20 cellular contexts compared by ENCODE assay signal in the genomic region with DNA sequence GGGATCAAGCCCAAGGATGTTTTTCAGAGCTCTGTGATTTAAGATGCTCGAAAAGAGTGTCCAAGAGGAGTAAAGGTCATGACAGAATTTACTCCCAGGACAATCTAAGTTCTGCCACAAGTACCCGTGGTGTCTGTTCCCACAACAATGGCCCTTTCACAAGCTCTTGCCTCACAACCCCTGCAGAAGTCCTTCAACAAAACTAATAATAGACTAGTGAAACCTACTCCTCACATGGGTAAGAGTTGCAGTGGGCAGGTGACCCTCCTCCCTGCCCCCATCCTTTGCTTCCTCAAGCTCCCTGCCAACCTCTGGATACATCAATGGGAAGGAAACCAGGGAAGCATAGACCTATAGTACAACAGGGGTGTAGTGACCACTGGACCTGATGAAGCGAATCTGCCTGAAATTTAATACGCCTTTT. TPM values are rescaled to one million over a fixed set of nuclear protein-coding genes. Genes with fewer than 3 reads are reported as not detected.
DNase-seq lines count a peak whose midpoint lies in the region; ATAC-seq, FAIRE-seq and TF ChIP-seq lines count a peak whose summit lies in the region.
"Had no signal": no experiment of that assay in that cellular context is flagged by ENCODE, and none has a peak within 500 bp of the region (broad histone marks: within the 10 kb centered on the region; RNA-seq: fewer than 3 reads in every experiment).

No MANE protein-coding gene starts in this region.

- no peaks in the 10 kb centered on the region for H3K9me3 ChIP-seq in H1 (ENCODE audit: insufficient read depth in 2 of 2, low read depth in 1 of 2, low read length in 1 of 2)
- H3K9me3 ChIP-seq in gastrocnemius medialis: no peaks in the 10 kb centered on the region
- H3K9me3 ChIP-seq in H9 (ENCODE audit: control insufficient read depth, low read depth, low read length): no peaks in the 10 kb centered on the region
- H3K9me3 ChIP-seq: mucosa of descending colon had no signal

- WGBS in H1 (ENCODE audit: extremely low coverage in 1 of 2, insufficient coverage in 1 of 2, insufficient read length in 1 of 2, insufficient replicate concordance in 2 of 2, low coverage in 1 of 2, low lambda C conversion rate in 2 of 2, missing lambda C conversion rate in 1 of 2), 2 experiments: 86% methylated on average over 4 of the region's 4 CpGs; no CpG with 5 or more reads in 1 of the 2 experiments
- WGBS in H9 (ENCODE audit: extremely low coverage, insufficient read length, low lambda C conversion rate): no CpG with 5 or more reads among the region's 4 CpGs

- no peak for TF ChIP-seq RAD21 in H1 (IDR thresholded peaks at IDR 0.05 in 1 of 2, conservative IDR thresholded peaks at IDR 0.05 in 1 of 2; ENCODE audit: low read depth in 2 of 2, low read length in 2 of 2)

- H3K23ac ChIP-seq in H1 (ENCODE audit: insufficient read length) (no peak overlapping the region), H9 (ENCODE audit: insufficient read length, low read depth, low read length) (no peak overlapping the region)

- no peak overlapping the region for H3K4ac ChIP-seq in H1 (replicated peaks; ENCODE audit: insufficient read length, low read depth, low read length)
- no peak overlapping the region for H3K4ac ChIP-seq in H9 (ENCODE audit: low read depth, low read length)

- no peak for TF ChIP-seq CTCF in H1 (IDR thresholded peaks at IDR 0.05; ENCODE audit: control extremely low read depth in 1 of 3, insufficient read depth in 1 of 3, low read depth in 1 of 3, low read length in 3 of 3)
- no peak for TF ChIP-seq CTCF in gastrocnemius medialis (IDR thresholded peaks at IDR 0.05 in 4 of 5, conservative IDR thresholded peaks at IDR 0.05 in 1 of 5)
- no peak for TF ChIP-seq CTCF in H9 (conservative IDR thresholded peaks at IDR 0.05)

- peaks cover 20% of the 10 kb centered on the region for H3K36me3 Mint-ChIP-seq in activated naive CD4-positive, alpha-beta T cell treated with anti-CD3 and anti-CD28 coated beads, Interleukin-2, amount 50 U/mL, for 24 hours
- peaks cover 82% of the 10 kb centered on the region for H3K36me3 Mint-ChIP-seq in activated naive CD4-positive, alpha-beta T cell treated with anti-CD3 and anti-CD28 coated beads, Interleukin-2, amount 10 ng/mL, durations not matched to agents 7 days and 5 days
- H3K36me3 Mint-ChIP-seq in H9 (ENCODE audit: insufficient read depth in 1 of 3, low read depth in 3 of 3): peaks cover 34 to 92% (median 57%) of the 10 kb centered on the region in 3 experiments

- no peak overlapping the region for H3T11ph ChIP-seq in H9 (ENCODE audit: low read length)

- peaks cover 0 to 6% of the 10 kb centered on the region in 2 experiments for H4K20me1 ChIP-seq in H1 (replicated peaks in 1 of 2; ENCODE audit: control insufficient read depth in 1 of 2, insufficient read depth in 2 of 2, low read length in 2 of 2)
- no peaks in the 10 kb centered on the region for H4K20me1 ChIP-seq in H9 (ENCODE audit: control insufficient read depth, insufficient read depth, insufficient read length)

- no peaks in the 10 kb centered on the region for H3K4me1 ChIP-seq in H1 (replicated peaks in 1 of 4; ENCODE audit: control insufficient read depth in 3 of 4, insufficient read depth in 4 of 4, low read length in 3 of 4)
- peaks cover 6 to 10% of the 10 kb centered on the region in 2 donors for H3K4me1 ChIP-seq in gastrocnemius medialis
- no peaks in the 10 kb centered on the region for H3K4me1 ChIP-seq in H9 (ENCODE audit: insufficient read depth, low read length)

- no peak overlapping the region for H4K8ac ChIP-seq in H1 (ENCODE audit: extremely low read depth, insufficient read depth, low read length)
- no peak overlapping the region for H4K8ac ChIP-seq in H9 (replicated peaks; ENCODE audit: insufficient read length, low read depth, low read length)

- H3K4me2 ChIP-seq in H1 (ENCODE audit: insufficient read depth in 1 of 2, low read depth in 2 of 2, low read length in 2 of 2): no peak overlapping the region
- H3K4me2 ChIP-seq in H9 (ENCODE audit: insufficient read depth, insufficient read length, low read length): no peak overlapping the region

- H2BK12ac ChIP-seq in H1 (ENCODE audit: low read depth, low read length): no peak overlapping the region
- H2BK12ac ChIP-seq in H9 (ENCODE audit: insufficient read length, low read depth, low read length): no peak overlapping the region

- no peak overlapping the region for H3K18ac ChIP-seq in H1 (ENCODE audit: extremely low read depth, low read length)
- no peak overlapping the region for H3K18ac ChIP-seq in H9 (ENCODE audit: insufficient read length, low read depth, low read length)

- H3K14ac ChIP-seq in H1 (ENCODE audit: insufficient read length) (no peak overlapping the region), H9 (ENCODE audit: insufficient read depth, low read length) (no peak overlapping the region)

- no peak for FAIRE-seq in H1 (lab: Jason Lieb, UNC)
- FAIRE-seq: TTC549, urothelium cell line had no signal

- H4K91ac ChIP-seq in H1 (replicated peaks; ENCODE audit: insufficient read length, low read length) (no peak overlapping the region), H9 (ENCODE audit: insufficient read length, low read depth, low read length) (no peak overlapping the region)

- H3K27ac ChIP-seq in H1 (ENCODE audit: low read depth, low read length) (no peak overlapping the region), gastrocnemius medialis (peak overlapping the region; percentile 79 to 87 (median 84)), H9 (ENCODE audit: insufficient read length, low read depth, low read length) (no peak overlapping the region)

- no peak for TF ChIP-seq EP300 in H1 (IDR thresholded peaks at IDR 0.05; ENCODE audit: borderline replicate concordance in 1 of 2, low read depth in 2 of 2, low read length in 2 of 2)

- H3K23me2 ChIP-seq in H1 (ENCODE audit: low read depth, low read length): no peaks in the 10 kb centered on the region
- H3K23me2 ChIP-seq in H9 (ENCODE audit: insufficient read length, low read depth, low read length, poor library complexity, severe bottlenecking): no peaks in the 10 kb centered on the region

- no peak overlapping the region for H2BK5ac ChIP-seq in H1 (ENCODE audit: low read depth, low read length)
- no peak overlapping the region for H2BK5ac ChIP-seq in H9 (ENCODE audit: insufficient read length, low read length)

- TF ChIP-seq POLR2A in H1 (IDR thresholded peaks at IDR 0.05; ENCODE audit: control extremely low read depth in 1 of 2, low read depth in 2 of 2, low read length in 2 of 2): peak in 1 of 2 experiments; percentile 41
- no peak for TF ChIP-seq POLR2A in gastrocnemius medialis (IDR thresholded peaks at IDR 0.05)

- in situ Hi-C loops in gastrocnemius medialis (cut with MboI; ENCODE audit: low sequenced_read_pairs in 4 of 4): no loop called here

- no peak overlapping the region for H4K5ac ChIP-seq in H1 (ENCODE audit: insufficient read length, low read depth, low read length)
- no peak overlapping the region for H4K5ac ChIP-seq in H9 (ENCODE audit: insufficient read length, low read depth, low read length)

- H2BK15ac ChIP-seq in H1 (ENCODE audit: low read length) (no peak overlapping the region), H9 (ENCODE audit: low read depth, low read length) (no peak overlapping the region)

- H3K4me1 Mint-ChIP-seq in activated naive CD4-positive, alpha-beta T cell treated with anti-CD3 and anti-CD28 coated beads, Interleukin-2, amount 50 U/mL, for 24 hours: peaks cover 11% of the 10 kb centered on the region
- no peaks in the 10 kb centered on the region for H3K4me1 Mint-ChIP-seq in activated naive CD4-positive, alpha-beta T cell treated with anti-CD3 and anti-CD28 coated beads, Interleukin-2, amount 10 ng/mL, durations not matched to agents 7 days and 5 days
- peaks cover 3 to 4% of the 10 kb centered on the region in 2 experiments; a peak in 1 of 4 replicates for H3K4me1 Mint-ChIP-seq in H9

- no peak overlapping the region for H3K9ac ChIP-seq in H1 (replicated peaks in 1 of 4; ENCODE audit: extremely low read depth in 1 of 4, low read depth in 3 of 4, low read length in 3 of 4)
- H3K9ac ChIP-seq in H9 (ENCODE audit: extremely low read depth, insufficient read length, low read length): no peak overlapping the region

- intact Hi-C loops in gastrocnemius medialis (cut with DNase I; ENCODE audit: low total_unique reads): loop anchor here (1.0 kb wide), 2 partner anchors 34 to 45 kb away; no protein-coding TSS in a partner anchor

- H3K79me1 ChIP-seq in H1 (ENCODE audit: low read depth, low read length) (no peaks in the 10 kb centered on the region), H9 (ENCODE audit: insufficient read depth, low read depth, low read length, poor library complexity, severe bottlenecking) (no peaks in the 10 kb centered on the region)

- H3K36me3 ChIP-seq in H1 (ENCODE audit: control insufficient read depth in 2 of 4, insufficient read depth in 4 of 4, low read length in 3 of 4): peaks cover 35 to 78% (median 55%) of the 10 kb centered on the region in 4 experiments
- peaks cover 0 to 84% of the 10 kb centered on the region in 2 donors for H3K36me3 ChIP-seq in gastrocnemius medialis

- no peaks in the 10 kb centered on the region for H3K27me3 Mint-ChIP-seq in activated naive CD4-positive, alpha-beta T cell treated with anti-CD3 and anti-CD28 coated beads, Interleukin-2, amount 50 U/mL, for 24 hours
- H3K27me3 Mint-ChIP-seq in activated naive CD4-positive, alpha-beta T cell treated with anti-CD3 and anti-CD28 coated beads, Interleukin-2, amount 10 ng/mL, durations not matched to agents 7 days and 5 days: no peaks in the 10 kb centered on the region
- no peaks in the 10 kb centered on the region; the same call in 1 of the 2 replicates for H3K27me3 Mint-ChIP-seq in H9 (ENCODE audit: low read depth)

- H3K4me3 ChIP-seq in H1 (ENCODE audit: extremely low read depth in 1 of 4, insufficient read depth in 2 of 4, low read depth in 3 of 4, low read length in 4 of 4): no peak overlapping the region
- no peak overlapping the region for H3K4me3 ChIP-seq in gastrocnemius medialis
- H3K4me3 ChIP-seq: mucosa of descending colon had no signal

- no peak overlapping the region for H3K4me3 Mint-ChIP-seq in activated naive CD4-positive, alpha-beta T cell treated with anti-CD3 and anti-CD28 coated beads, Interleukin-2, amount 50 U/mL, for 24 hours
- H3K4me3 Mint-ChIP-seq in activated naive CD4-positive, alpha-beta T cell treated with anti-CD3 and anti-CD28 coated beads, Interleukin-2, amount 10 ng/mL, durations not matched to agents 7 days and 5 days: no peak overlapping the region
- H3K4me3 Mint-ChIP-seq in H9: no peak overlapping the region

- H2AK5ac ChIP-seq in H1 (ENCODE audit: low read depth, low read length): no peak overlapping the region
- H2AK5ac ChIP-seq in H9 (ENCODE audit: insufficient read length, low read length): no peak overlapping the region

- H3K27ac Mint-ChIP-seq in activated naive CD4-positive, alpha-beta T cell treated with anti-CD3 and anti-CD28 coated beads, Interleukin-2, amount 50 U/mL, for 24 hours: peak overlapping the region; percentile 6
- no peak overlapping the region for H3K27ac Mint-ChIP-seq in activated naive CD4-positive, alpha-beta T cell treated with anti-CD3 and anti-CD28 coated beads, Interleukin-2, amount 10 ng/mL, durations not matched to agents 7 days and 5 days
- H3K27ac Mint-ChIP-seq in H9: peak overlapping the region in 1 of 3 experiments; percentile 8; a peak in 2 of 7 replicates

- H3K9me3 Mint-ChIP-seq in activated naive CD4-positive, alpha-beta T cell treated with anti-CD3 and anti-CD28 coated beads, Interleukin-2, amount 50 U/mL, for 24 hours: no peaks in the 10 kb centered on the region
- no peaks in the 10 kb centered on the region for H3K9me3 Mint-ChIP-seq in activated naive CD4-positive, alpha-beta T cell treated with anti-CD3 and anti-CD28 coated beads, Interleukin-2, amount 10 ng/mL, durations not matched to agents 7 days and 5 days
- no peaks in the 10 kb centered on the region for H3K9me3 Mint-ChIP-seq in H9

- peak; percentile 97 to 98 for ATAC-seq in gastrocnemius medialis
- no peak for ATAC-seq in GM19455 (IDR thresholded peaks at IDR 0.05; ENCODE audit: unreplicated experiment)
- ATAC-seq: mucosa of descending colon had no signal

- no peak overlapping the region for H2AFZ ChIP-seq in H1 (ENCODE audit: low read length)
- no peak overlapping the region for H2AFZ ChIP-seq in H9 (ENCODE audit: low read length)

- DNase-seq in activated naive CD4-positive, alpha-beta T cell treated with anti-CD3 and anti-CD28 coated beads, Interleukin-2, amount 10 ng/mL, durations not matched to agents 7 days and 5 days: no peak
- DNase-seq in MV-4-11 (lab: John Stamatoyannopoulos, UW) (peak; percentile 13), H1 (ENCODE audit: low read depth in 1 of 2, low spot score in 2 of 2) (no peak), gastrocnemius medialis (peak; percentile 69 to 85), NCI-H1092 (lab: John Stamatoyannopoulos, UW) (no peak), H9 (no peak)
- DNase-seq: AML-193; amniotic stem cell; cortex of kidney; DMS79 treated with DMSO at 0.1 percent for 48 hours; IMR-90; mucosa of descending colon; NCI-H1694; NCI-H774; SHP77 treated with DMSO at 0.1 percent for 48 hours; stimulated activated CD4-positive, alpha-beta T cell treated with anti-CD3 and anti-CD28 coated beads, Interleukin-2, amount 100 ng/mL, for 24 hours had no signal

- H3K79me2 ChIP-seq in H1 (ENCODE audit: control insufficient read depth in 1 of 2, insufficient read depth in 2 of 2, low read length in 2 of 2) (no peaks in the 10 kb centered on the region), H9 (ENCODE audit: insufficient read depth, low read length) (no peaks in the 10 kb centered on the region)

- H3K27me3 ChIP-seq in H1 (replicated peaks in 1 of 4; ENCODE audit: control insufficient read depth in 3 of 4, extremely low read depth in 1 of 4, insufficient read depth in 3 of 4, low read length in 3 of 4) (no peaks in the 10 kb centered on the region), gastrocnemius medialis (no peaks in the 10 kb centered on the region), H9 (ENCODE audit: insufficient read depth, low read length) (no peaks in the 10 kb centered on the region)

- POLR2A ChIA-PET in H1 (lab: Charles Lee; ENCODE audit: partially characterized antibody): interaction anchor here (0.6 to 1.5 kb wide), 6 partner anchors 10 to 56 kb away, joined by 3 to 5 read pairs (median 3); a partner anchor contains a TSS

- H3K56ac ChIP-seq in H1 (replicated peaks; ENCODE audit: insufficient read length, low read depth, low read length) (no peak overlapping the region), H9 (ENCODE audit: insufficient read length, low read depth, low read length) (no peak overlapping the region)

- CTCF ChIA-PET in activated naive CD4-positive, alpha-beta T cell treated with anti-CD3 and anti-CD28 coated beads, Interleukin-2, amount 10 ng/mL, durations not matched to agents 7 days and 5 days (lab: Charles Lee): no interaction called here
- CTCF ChIA-PET in H1 (lab: Charles Lee; ENCODE audit: partially characterized antibody): interaction anchor here (1.3 kb wide), 1 partner anchor 53 kb away, joined by 4 read pairs; no protein-coding TSS in a partner anchor

- H2BK20ac ChIP-seq in H1 (ENCODE audit: low read length) (no peak overlapping the region), H9 (ENCODE audit: low read depth, low read length, poor library complexity, severe bottlenecking) (no peak overlapping the region)

- H2BK120ac ChIP-seq in H1 (replicated peaks; ENCODE audit: low read depth, low read length) (no peak overlapping the region), H9 (ENCODE audit: low read depth, low read length, poor library complexity, severe bottlenecking) (no peak overlapping the region)

RNA-seq across cellular contexts. Expression of a gene that starts 34.9 kb away (rescaled TPM):
- 191 and 192 TPM in 2 replicates for total RNA-seq in H1 (2021; fragmentation: NEBNext Ultra II Directional; extraction: Animal tissue kit (Norgen Biotek cat#: 25700))
- polyA plus RNA-seq in H1 (2011; rRNA removed): 48.0 and 64.3 TPM in 2 replicates
- polyA plus RNA-seq in H1 (2011; cell fraction: cytosol; rRNA removed): 68.8 TPM
- 137 TPM for polyA plus RNA-seq in H1 (2011; cell fraction: nucleus; rRNA removed)
- polyA plus RNA-seq in H1 (2012, experiment 1 of 2): 55.7 to 98.7 TPM (median 69.8 TPM) in 4 replicates
- polyA plus RNA-seq in H1 (2012, experiment 2 of 2): 6.2 TPM
- polyA plus RNA-seq in H1 (2013, experiment 1 of 2): 81.8 TPM
- polyA plus RNA-seq in H1 (2013, experiment 2 of 2): 77.1 TPM
- 106 and 160 TPM in 2 replicates for polyA minus RNA-seq in H1 (2011; rRNA and poly(A)+ RNA removed)
- polyA minus RNA-seq in H1 (2011; cell fraction: cytosol; rRNA and poly(A)+ RNA removed): 69.4 TPM
- polyA minus RNA-seq in H1 (2011; cell fraction: nucleus; rRNA and poly(A)+ RNA removed): 466 TPM
- total RNA-seq in gastrocnemius medialis (100 to 1,000 TPM in 1 of 4 donors, 10 to 100 TPM in 3; 55.5 to 111 (median 68.2) TPM), H9 (2021) (161 and 180 TPM in 2 replicates)

RNA-seq across cellular contexts. Expression of a gene that starts 35.3 kb away (rescaled TPM):
- total RNA-seq in H1 (2021; fragmentation: NEBNext Ultra II Directional; extraction: Animal tissue kit (Norgen Biotek cat#: 25700)): 58.1 and 58.2 TPM in 2 replicates
- polyA plus RNA-seq in H1 (2011; rRNA removed): 8.9 and 9.6 TPM in 2 replicates
- 8.3 TPM for polyA plus RNA-seq in H1 (2011; cell fraction: cytosol; rRNA removed)
- 19.0 TPM for polyA plus RNA-seq in H1 (2011; cell fraction: nucleus; rRNA removed)
- polyA plus RNA-seq in H1 (2012, experiment 1 of 2): 17.6 to 34.2 TPM (median 28.7 TPM) in 4 replicates
- polyA plus RNA-seq in H1 (2012, experiment 2 of 2): 5.8 TPM
- 11.9 TPM for polyA plus RNA-seq in H1 (2013, experiment 1 of 2)
- 10.2 TPM for polyA plus RNA-seq in H1 (2013, experiment 2 of 2)
- polyA minus RNA-seq in H1 (2011; rRNA and poly(A)+ RNA removed): 34.2 and 43.8 TPM in 2 replicates
- 66.1 TPM for polyA minus RNA-seq in H1 (2011; cell fraction: cytosol; rRNA and poly(A)+ RNA removed)
- polyA minus RNA-seq in H1 (2011; cell fraction: nucleus; rRNA and poly(A)+ RNA removed): 31.5 TPM
- 10 to 100 TPM; 20.1 to 31.7 (median 29.4) TPM for total RNA-seq in gastrocnemius medialis
- 54.6 and 62.7 TPM in 2 replicates for total RNA-seq in H9 (2021)

RNA-seq across cellular contexts. Expression of a gene that starts 54.3 kb away (rescaled TPM):
- total RNA-seq in H1 (2021; fragmentation: NEBNext Ultra II Directional; extraction: Animal tissue kit (Norgen Biotek cat#: 25700)): 103 and 105 TPM in 2 replicates
- 28.9 and 37.7 TPM in 2 replicates for polyA plus RNA-seq in H1 (2011; rRNA removed)
- polyA plus RNA-seq in H1 (2011; cell fraction: cytosol; rRNA removed): 46.8 TPM
- 38.2 TPM for polyA plus RNA-seq in H1 (2011; cell fraction: nucleus; rRNA removed)
- polyA plus RNA-seq in H1 (2012, experiment 1 of 2): 78.4 to 97.7 TPM (median 85.7 TPM) in 4 replicates
- 14.8 TPM for polyA plus RNA-seq in H1 (2012, experiment 2 of 2)
- polyA plus RNA-seq in H1 (2013, experiment 1 of 2): 79.4 TPM
- polyA plus RNA-seq in H1 (2013, experiment 2 of 2): 74.8 TPM
- polyA minus RNA-seq in H1 (2011; rRNA and poly(A)+ RNA removed): 55.1 and 77.5 TPM in 2 replicates
- polyA minus RNA-seq in H1 (2011; cell fraction: cytosol; rRNA and poly(A)+ RNA removed): 49.5 TPM
- 51.9 TPM for polyA minus RNA-seq in H1 (2011; cell fraction: nucleus; rRNA and poly(A)+ RNA removed)
- 100 to 1,000 TPM in 3 of 4 donors, 10 to 100 TPM in 1; 83.5 to 153 (median 127) TPM for total RNA-seq in gastrocnemius medialis
- 112 and 116 TPM in 2 replicates for total RNA-seq in H9 (2021)

RNA-seq across cellular contexts. Expression of a gene that starts 58.3 kb away (rescaled TPM):
- 42.3 and 44.5 TPM in 2 replicates for total RNA-seq in H1 (2021; fragmentation: NEBNext Ultra II Directional; extraction: Animal tissue kit (Norgen Biotek cat#: 25700))
- 32.4 and 51.2 TPM in 2 replicates for polyA plus RNA-seq in H1 (2011; rRNA removed)
- polyA plus RNA-seq in H1 (2011; cell fraction: cytosol; rRNA removed): 34.5 TPM
- 30.7 TPM for polyA plus RNA-seq in H1 (2011; cell fraction: nucleus; rRNA removed)
- polyA plus RNA-seq in H1 (2012, experiment 1 of 2): 27.0 to 36.8 TPM (median 33.0 TPM) in 4 replicates
- 14.4 TPM for polyA plus RNA-seq in H1 (2012, experiment 2 of 2)
- 36.0 TPM for polyA plus RNA-seq in H1 (2013, experiment 1 of 2)
- polyA plus RNA-seq in H1 (2013, experiment 2 of 2): 35.3 TPM
- polyA minus RNA-seq in H1 (2011; rRNA and poly(A)+ RNA removed): 48.0 and 55.3 TPM in 2 replicates
- 17.0 TPM for polyA minus RNA-seq in H1 (2011; cell fraction: cytosol; rRNA and poly(A)+ RNA removed)
- polyA minus RNA-seq in H1 (2011; cell fraction: nucleus; rRNA and poly(A)+ RNA removed): 36.1 TPM
- total RNA-seq in gastrocnemius medialis (10 to 100 TPM; 22.2 to 62.3 (median 38.8) TPM), H9 (2021) (43.5 and 47.5 TPM in 2 replicates)

Comparison
In these comparisons a context has a peak if more than half of its experiments do, and no peak if none do; other contexts are left out.
1. DNase-seq: peak in MV-4-11 (single experiment) and gastrocnemius medialis (2 of 2); none in activated naive CD4-positive, alpha-beta T cell treated with anti-CD3 and anti-CD28 coated beads, Interleukin-2, amount 10 ng/mL, durations not matched to agents 7 days and 5 days (single experiment), H1 (0 of 2), NCI-H1092 (single experiment) and H9 (single experiment).
2. H3K27ac ChIP-seq: peak in gastrocnemius medialis (4 of 4); none in H1 (single experiment) and H9 (single experiment).